19 cellular contexts compared by ENCODE assay signal in genomic region chr22:28594076-28594783, GRCh38.
A peak's percentile ranks its signal among the peaks of the same experiment; 100 is the strongest.
DNase-seq lines count a peak whose midpoint lies in the region; ATAC-seq and TF ChIP-seq lines count a peak whose summit lies in the region.
"Had no signal": no experiment of that assay in that cellular context is flagged by ENCODE, and none has a peak within 500 bp of the region (broad histone marks: within the 10 kb centered on the region; RNA-seq: fewer than 3 reads in every experiment).

No MANE protein-coding gene starts in this region.

- H3K27ac ChIP-seq in DND-41 (ENCODE audit: low read length) (no peak overlapping the region), mesenchymal stem cell (ENCODE audit: low read length, poor library complexity, severe bottlenecking) (no peak overlapping the region), Peyer's patch (no peak overlapping the region), esophagus muscularis mucosa (replicated peaks in 1 of 4) (no peak overlapping the region)
- H3K27ac ChIP-seq: HL-60, testis, vagina had no signal

- no peaks in the 10 kb centered on the region for H3K79me1 ChIP-seq in mesenchymal stem cell (replicated peaks; ENCODE audit: low read length, poor library complexity, severe bottlenecking)

- peaks cover 39% of the 10 kb centered on the region for H3K4me1 Mint-ChIP-seq in brain
- H3K4me1 Mint-ChIP-seq: activated CD4-positive, alpha-beta T cell treated with anti-CD3 and anti-CD28 coated beads, Interleukin-2, amount 10 ng/mL, durations not matched to agents 7 days and 5 days; activated naive CD4-positive, alpha-beta T cell treated with anti-CD3 and anti-CD28 coated beads, Interleukin-2, amount 10 ng/mL, durations not matched to agents 7 days and 5 days; CD4-positive, CD25-positive, alpha-beta regulatory T cell; naive thymus-derived CD4-positive, alpha-beta T cell; T-helper 17 cell had no signal

- H3K4me1 ChIP-seq in DND-41 (ENCODE audit: insufficient read depth, low read length) (peaks cover 18% of the 10 kb centered on the region), mesenchymal stem cell (ENCODE audit: control insufficient read depth, insufficient read depth, low read depth, low read length) (peaks cover 3% of the 10 kb centered on the region), Peyer's patch (no peaks in the 10 kb centered on the region), esophagus muscularis mucosa (peaks cover 0 to 10% (median 8%) of the 10 kb centered on the region in 4 donors)
- H3K4me1 ChIP-seq: testis had no signal

- H3K9ac ChIP-seq in DND-41 (ENCODE audit: low read depth, low read length) (no peak overlapping the region), mesenchymal stem cell (ENCODE audit: low read length) (peak overlapping the region; percentile 45)

- no peaks in the 10 kb centered on the region for H3K79me2 ChIP-seq in DND-41 (ENCODE audit: insufficient read depth, low read length)

- no peaks in the 10 kb centered on the region for H3K9me3 Mint-ChIP-seq in brain
- H3K9me3 Mint-ChIP-seq: activated CD4-positive, alpha-beta T cell treated with anti-CD3 and anti-CD28 coated beads, Interleukin-2, amount 10 ng/mL, durations not matched to agents 7 days and 5 days; activated naive CD4-positive, alpha-beta T cell treated with anti-CD3 and anti-CD28 coated beads, Interleukin-2, amount 10 ng/mL, durations not matched to agents 7 days and 5 days; activated T-cell treated with anti-CD3 and anti-CD28 coated beads, Interleukin-2, amount 50 U/mL, for 72 hours; dendritic cell treated with granulocyte-macrophage colony-stimulating factor and Interleukin-4, amounts not matched to agents 40 ng/mL and 50 ng/mL, for 4 days had no signal

- H3K27ac Mint-ChIP-seq in brain = peak overlapping the region in 3 of 5 experiments; percentile 11 to 51 (median 14)
- H3K27ac Mint-ChIP-seq: activated CD4-positive, alpha-beta T cell treated with anti-CD3 and anti-CD28 coated beads, Interleukin-2, amount 10 ng/mL, durations not matched to agents 7 days and 5 days; activated naive CD4-positive, alpha-beta T cell treated with anti-CD3 and anti-CD28 coated beads, Interleukin-2, amount 10 ng/mL, durations not matched to agents 7 days and 5 days; activated T-cell treated with anti-CD3 and anti-CD28 coated beads, Interleukin-2, amount 50 U/mL, for 72 hours; CD4-positive, CD25-positive, alpha-beta regulatory T cell; dendritic cell treated with granulocyte-macrophage colony-stimulating factor and Interleukin-4, amounts not matched to agents 40 ng/mL and 50 ng/mL, for 4 days; naive thymus-derived CD4-positive, alpha-beta T cell; T-helper 17 cell had no signal

- H4K20me1 ChIP-seq in DND-41 (ENCODE audit: insufficient read depth, low read length) = no peaks in the 10 kb centered on the region

- ATAC-seq in DND-41 (ENCODE audit: insufficient read depth, low read depth) (peak; percentile 52), GM18870 (IDR thresholded peaks at IDR 0.05; ENCODE audit: unreplicated experiment) (no peak)

- intact Hi-C loops in esophagus muscularis mucosa (cut with DNase I) = loop anchor here (2.0 to 10.0 kb wide), 3 partner anchors 439 to 573 kb away; no protein-coding TSS in a partner anchor

- H3K18ac ChIP-seq in mesenchymal stem cell (ENCODE audit: low read depth in 1 of 2, low read length in 2 of 2) = no peak overlapping the region

- no peak overlapping the region for H4K91ac ChIP-seq in mesenchymal stem cell (ENCODE audit: low read length)

- no peak for TF ChIP-seq CTCF in DND-41 (IDR thresholded peaks at IDR 0.05; ENCODE audit: borderline replicate concordance, extremely low read depth, low read length, poor library complexity, severe bottlenecking)
- TF ChIP-seq CTCF in brain (conservative IDR thresholded peaks at IDR 0.05) = no peak
- TF ChIP-seq CTCF in Peyer's patch (IDR thresholded peaks at IDR 0.05) = no peak
- no peak for TF ChIP-seq CTCF in esophagus muscularis mucosa (IDR thresholded peaks at IDR 0.05)

- no peaks in the 10 kb centered on the region for H3K36me3 Mint-ChIP-seq in brain
- H3K36me3 Mint-ChIP-seq: activated naive CD4-positive, alpha-beta T cell treated with anti-CD3 and anti-CD28 coated beads, Interleukin-2, amount 10 ng/mL, durations not matched to agents 7 days and 5 days; CD4-positive, CD25-positive, alpha-beta regulatory T cell; naive thymus-derived CD4-positive, alpha-beta T cell had no signal

- H3K4me3 Mint-ChIP-seq in brain = peak overlapping the region in 1 of 5 experiments; percentile 54
- H3K4me3 Mint-ChIP-seq: activated CD4-positive, alpha-beta T cell treated with anti-CD3 and anti-CD28 coated beads, Interleukin-2, amount 10 ng/mL, durations not matched to agents 7 days and 5 days; activated naive CD4-positive, alpha-beta T cell treated with anti-CD3 and anti-CD28 coated beads, Interleukin-2, amount 10 ng/mL, durations not matched to agents 7 days and 5 days; activated T-cell treated with anti-CD3 and anti-CD28 coated beads, Interleukin-2, amount 50 U/mL, for 72 hours; CD4-positive, CD25-positive, alpha-beta regulatory T cell; dendritic cell treated with granulocyte-macrophage colony-stimulating factor and Interleukin-4, amounts not matched to agents 40 ng/mL and 50 ng/mL, for 4 days; naive thymus-derived CD4-positive, alpha-beta T cell; T-helper 17 cell had no signal

- H2BK5ac ChIP-seq in mesenchymal stem cell (ENCODE audit: low read depth, low read length, poor library complexity, severe bottlenecking) = no peak overlapping the region

- TF ChIP-seq POLR2A in Peyer's patch (IDR thresholded peaks at IDR 0.05) = no peak
- TF ChIP-seq POLR2A in esophagus muscularis mucosa (IDR thresholded peaks at IDR 0.05; ENCODE audit: low read depth) = no peak

- no peak overlapping the region for H4K8ac ChIP-seq in mesenchymal stem cell (ENCODE audit: low read length)

- H3K4me2 ChIP-seq in DND-41 (ENCODE audit: insufficient read depth, low read length) (peak overlapping the region; percentile 40; the same call in 1 of the 2 replicates), mesenchymal stem cell (ENCODE audit: low read length, poor library complexity, severe bottlenecking) (no peak overlapping the region)

- H3K36me3 ChIP-seq in DND-41 (ENCODE audit: insufficient read depth, low read length) (no peaks in the 10 kb centered on the region), mesenchymal stem cell (ENCODE audit: control insufficient read depth in 1 of 2, insufficient read depth in 2 of 2, low read depth in 1 of 2, low read length in 2 of 2) (no peaks in the 10 kb centered on the region), Peyer's patch (no peaks in the 10 kb centered on the region), esophagus muscularis mucosa (no peaks in the 10 kb centered on the region)
- H3K36me3 ChIP-seq: vagina had no signal

- TF ChIP-seq EP300 in esophagus muscularis mucosa (IDR thresholded peaks at IDR 0.05) = no peak

- H3K23ac ChIP-seq in mesenchymal stem cell (ENCODE audit: low read length in 2 of 2) = no peak overlapping the region

- H2BK15ac ChIP-seq in mesenchymal stem cell (ENCODE audit: low read depth, poor library complexity, severe bottlenecking) = no peak overlapping the region

- no CpG with 5 or more reads among the region's 2 CpGs for WGBS in mesenchymal stem cell
- 58% methylated on average over 2 of the region's 2 CpGs for WGBS in esophagus muscularis mucosa

- H2AK5ac ChIP-seq in mesenchymal stem cell (ENCODE audit: low read length, severe bottlenecking) = no peak overlapping the region

- H3K4ac ChIP-seq in mesenchymal stem cell (ENCODE audit: low read depth in 1 of 2, low read length in 2 of 2) = no peak overlapping the region

- H3K4me3 ChIP-seq in DND-41 (ENCODE audit: low read depth in 1 of 2, low read length in 2 of 2) = no peak overlapping the region
- no peak overlapping the region for H3K4me3 ChIP-seq in mesenchymal stem cell (ENCODE audit: insufficient read depth in 1 of 2, low read depth in 1 of 2, low read length in 2 of 2)
- no peak overlapping the region for H3K4me3 ChIP-seq in Peyer's patch
- H3K4me3 ChIP-seq in esophagus muscularis mucosa = no peak overlapping the region
- H3K4me3 ChIP-seq: testis, vagina had no signal

- no peak overlapping the region for H2AFZ ChIP-seq in DND-41 (ENCODE audit: low read depth, low read length)
- H2AFZ ChIP-seq in mesenchymal stem cell (ENCODE audit: low read depth, low read length) = no peak overlapping the region

- H3K27me3 ChIP-seq in DND-41 (ENCODE audit: insufficient read depth, low read length, poor library complexity) (no peaks in the 10 kb centered on the region), mesenchymal stem cell (ENCODE audit: control insufficient read depth in 1 of 2, insufficient read depth in 1 of 2, low read length in 2 of 2) (no peaks in the 10 kb centered on the region), Peyer's patch (no peaks in the 10 kb centered on the region), esophagus muscularis mucosa (no peaks in the 10 kb centered on the region)
- H3K27me3 ChIP-seq: testis, vagina had no signal

- H3K27me3 Mint-ChIP-seq in brain = no peaks in the 10 kb centered on the region
- H3K27me3 Mint-ChIP-seq: dendritic cell treated with granulocyte-macrophage colony-stimulating factor and Interleukin-4, amounts not matched to agents 40 ng/mL and 50 ng/mL, for 4 days had no signal

- no peak for DNase-seq in DND-41
- peak; percentile 21 for DNase-seq in M059J (ENCODE audit: low read depth)
- peak; percentile 22 for DNase-seq in mesenchymal stem cell
- DNase-seq in Peyer's patch = no peak
- no peak for DNase-seq in esophagus muscularis mucosa (ENCODE audit: extremely low spot score)
- DNase-seq: activated CD4-positive, alpha-beta T cell treated with anti-CD3 and anti-CD28 coated beads, Interleukin-2, amount 10 ng/mL, durations not matched to agents 7 days and 5 days; activated naive CD4-positive, alpha-beta T cell treated with anti-CD3 and anti-CD28 coated beads, Interleukin-2, amount 10 ng/mL, durations not matched to agents 7 days and 5 days; activated T-cell treated with anti-CD3 and anti-CD28 coated beads, Interleukin-2, amount 50 U/mL, for 72 hours; occipital lobe; stimulated activated CD4-positive, alpha-beta T cell treated with anti-CD3 and anti-CD28 coated beads, Interleukin-4, amount 100 ng/mL, for 24 hours; T-helper 17 cell; testis had no signal

- no peak overlapping the region for H3K14ac ChIP-seq in mesenchymal stem cell (ENCODE audit: low read length in 2 of 2)

- no peak overlapping the region for H2BK120ac ChIP-seq in mesenchymal stem cell (ENCODE audit: low read depth, low read length)

- no peak overlapping the region for H2BK12ac ChIP-seq in mesenchymal stem cell (ENCODE audit: low read length in 2 of 2)

- H3K9me3 ChIP-seq in DND-41 (ENCODE audit: insufficient read depth, low read length, severe bottlenecking) (no peaks in the 10 kb centered on the region), mesenchymal stem cell (ENCODE audit: control insufficient read depth, low read length) (no peaks in the 10 kb centered on the region), Peyer's patch (no peaks in the 10 kb centered on the region), esophagus muscularis mucosa (no peaks in the 10 kb centered on the region)
- H3K9me3 ChIP-seq: testis, vagina had no signal

Comparison
In these comparisons a context has a peak if more than half of its experiments do, and no peak if none do; other contexts are left out.
1. DNase-seq: peak in M059J (single experiment) and mesenchymal stem cell (single experiment); none in DND-41 (single experiment), Peyer's patch (0 of 3) and esophagus muscularis mucosa (single experiment).